Comparison of ENCODE assay signal across 25 cellular contexts in genomic region chr1:28301368-28302174, GRCh38. TPM values are rescaled to one million over a fixed set of nuclear protein-coding genes. Genes with fewer than 3 reads are reported as not detected.
DNase-seq lines count a peak whose midpoint lies in the region; ATAC-seq and TF ChIP-seq lines count a peak whose summit lies in the region.
"Had no signal": no experiment of that assay in that cellular context is flagged by ENCODE, and none has a peak within 500 bp of the region (broad histone marks: within the 10 kb centered on the region; RNA-seq: fewer than 3 reads in every experiment).

No MANE protein-coding gene starts in this region.

- H3K36me3 ChIP-seq in GM23248 (ENCODE audit: low read depth) (no peaks in the 10 kb centered on the region), mammary epithelial cell (ENCODE audit: insufficient read depth, low read length) (no peaks in the 10 kb centered on the region), heart left ventricle (no peaks in the 10 kb centered on the region)
- H3K36me3 ChIP-seq: gastroesophageal sphincter, lower lobe of right lung had no signal

- H2AFZ ChIP-seq in GM23248 (no peak overlapping the region), mammary epithelial cell (ENCODE audit: low read depth, low read length) (no peak overlapping the region)

- peak overlapping the region in 2 of 3 experiments; percentile 27 to 31 for H3K27ac Mint-ChIP-seq in nephron
- H3K27ac Mint-ChIP-seq: activated B cell treated with CpG ODN at 0.5 μM for 24 hours; activated CD4-positive, alpha-beta memory T cell treated with anti-CD3 and anti-CD28 coated beads, Interleukin-2, amount 10 ng/mL, durations not matched to agents 7 days and 5 days; stimulated activated naive B cell treated with anti-CD40 and anti-IgM and Interleukin-4, amounts not matched to agents 10 μg/mL and 1 μg/mL and 100 μg/mL, for 72 hours; T-helper 2 cell treated with Interferon-gamma antibody and Interleukin-4, amounts not matched to agents 5 μg/mL and 100 μg/mL, for 36 hours had no signal

- H3K27me3 ChIP-seq in GM23248 (replicated peaks; ENCODE audit: insufficient read depth), result no peaks in the 10 kb centered on the region
- no peaks in the 10 kb centered on the region for H3K27me3 ChIP-seq in mammary epithelial cell (ENCODE audit: insufficient read depth, low read length)
- H3K27me3 ChIP-seq in heart left ventricle, result no peaks in the 10 kb centered on the region

- POLR2A ChIA-PET in RWPE1 (lab: Yijun Ruan, JAX; ENCODE audit: low non-redundant PET), result no interaction called here

- H3K27me3 Mint-ChIP-seq in nephron (ENCODE audit: low read depth), result no peaks in the 10 kb centered on the region

- H3K27ac ChIP-seq in GM23248 (no peak overlapping the region), mammary epithelial cell (ENCODE audit: insufficient read depth, low read depth, low read length) (no peak overlapping the region), heart left ventricle (no peak overlapping the region), RWPE1 (no peak overlapping the region)
- H3K27ac ChIP-seq: C4-2B, epithelial cell of prostate, gastroesophageal sphincter, lower lobe of right lung had no signal

- no peaks in the 10 kb centered on the region for H3K9me2 ChIP-seq in GM23248 (ENCODE audit: insufficient read depth)

- H3F3A ChIP-seq in GM23248 (ENCODE audit: insufficient read depth), result peaks cover 5% of the 10 kb centered on the region; the same call in 1 of the 2 replicates

- WGBS in GM23248 (ENCODE audit: low coverage in 1 of 2, low lambda C conversion rate in 2 of 2, missing lambda C conversion rate in 2 of 2), 2 experiments, result 34 to 43% methylated on average over 7 of the region's 7 CpGs
- WGBS in mammary epithelial cell (ENCODE audit: low coverage, missing lambda C conversion rate), result 2% methylated on average over 7 of the region's 7 CpGs
- WGBS in heart left ventricle, 4 donors, result 57 to 62% (median 61%) methylated on average over 7 of the region's 7 CpGs

- no peak overlapping the region for H3K4me3 ChIP-seq in GM23248
- no peak overlapping the region for H3K4me3 ChIP-seq in mammary epithelial cell (replicated peaks in 1 of 3; ENCODE audit: insufficient read depth in 1 of 3, low read depth in 2 of 3, low read length in 3 of 3)
- no peak overlapping the region for H3K4me3 ChIP-seq in heart left ventricle
- H3K4me3 ChIP-seq: gastroesophageal sphincter, lower lobe of right lung, smooth muscle cell had no signal

- no peaks in the 10 kb centered on the region for H3K9me3 Mint-ChIP-seq in nephron
- H3K9me3 Mint-ChIP-seq: activated B cell treated with CpG ODN at 0.5 μM for 24 hours; activated CD4-positive, alpha-beta memory T cell treated with anti-CD3 and anti-CD28 coated beads, Interleukin-2, amount 10 ng/mL, durations not matched to agents 7 days and 5 days; stimulated activated naive B cell treated with anti-CD40 and anti-IgM and Interleukin-4, amounts not matched to agents 10 μg/mL and 1 μg/mL and 100 μg/mL, for 72 hours; T-helper 2 cell treated with Interferon-gamma antibody and Interleukin-4, amounts not matched to agents 5 μg/mL and 100 μg/mL, for 36 hours had no signal

- H3K4me2 ChIP-seq in GM23248 (ENCODE audit: unreplicated experiment), result no peak overlapping the region
- no peak overlapping the region for H3K4me2 ChIP-seq in mammary epithelial cell (ENCODE audit: insufficient read depth, low read depth, low read length)
- H3K4me2 ChIP-seq: smooth muscle cell had no signal

- H3K4me1 Mint-ChIP-seq in nephron, result peaks cover 9% of the 10 kb centered on the region
- H3K4me1 Mint-ChIP-seq: activated B cell treated with CpG ODN at 0.5 μM for 24 hours had no signal

- H3K9ac ChIP-seq in GM23248, result no peak overlapping the region
- H3K9ac ChIP-seq in mammary epithelial cell (ENCODE audit: insufficient read depth, low read length), result no peak overlapping the region

- CTCF ChIA-PET in mammary epithelial cell (lab: Charles Lee; ENCODE audit: low non-redundant PET), result no interaction called here
- CTCF ChIA-PET in RWPE1 (lab: Yijun Ruan, JAX), result interaction anchor here (0.6 kb wide), 1 partner anchor 30 kb away, joined by 3 read pairs; no protein-coding TSS in a partner anchor

- no TSS peak for BruUV-seq in mammary epithelial cell (replicated peaks; lab: Mats Ljungman, UMichigan)

- H3K4me3 Mint-ChIP-seq in nephron, result no peak overlapping the region
- H3K4me3 Mint-ChIP-seq: activated B cell treated with CpG ODN at 0.5 μM for 24 hours; activated CD4-positive, alpha-beta memory T cell treated with anti-CD3 and anti-CD28 coated beads, Interleukin-2, amount 10 ng/mL, durations not matched to agents 7 days and 5 days; stimulated activated naive B cell treated with anti-CD40 and anti-IgM and Interleukin-4, amounts not matched to agents 10 μg/mL and 1 μg/mL and 100 μg/mL, for 72 hours; T-helper 2 cell treated with Interferon-gamma antibody and Interleukin-4, amounts not matched to agents 5 μg/mL and 100 μg/mL, for 36 hours had no signal

- no peaks in the 10 kb centered on the region for H4K20me1 ChIP-seq in GM23248 (ENCODE audit: insufficient read depth)
- no peaks in the 10 kb centered on the region for H4K20me1 ChIP-seq in mammary epithelial cell (ENCODE audit: insufficient read depth, low read length)

- H3K9me3 ChIP-seq in GM23248 (ENCODE audit: low read depth) (no peaks in the 10 kb centered on the region), mammary epithelial cell (replicated peaks; ENCODE audit: insufficient read depth, low read length) (no peaks in the 10 kb centered on the region), heart left ventricle (no peaks in the 10 kb centered on the region)
- H3K9me3 ChIP-seq: gastroesophageal sphincter, lower lobe of right lung had no signal

- H3K36me3 Mint-ChIP-seq in nephron (ENCODE audit: low read depth), result no peaks in the 10 kb centered on the region
- H3K36me3 Mint-ChIP-seq: stimulated activated naive B cell treated with anti-CD40 and anti-IgM and Interleukin-4, amounts not matched to agents 10 μg/mL and 1 μg/mL and 100 μg/mL, for 72 hours had no signal

- intact Hi-C loops in mammary epithelial cell (cut with micrococcal nuclease), result no loop called here
- intact Hi-C loops in heart left ventricle (cut with DNase I), result no loop called here

- TF ChIP-seq POLR2A in heart left ventricle (IDR thresholded peaks at IDR 0.05), result no peak

- dilution Hi-C loops in mammary epithelial cell (cut with HindIII; ENCODE audit: low sequenced_read_pairs), result no loop called here

- H3K79me2 ChIP-seq in GM23248 (ENCODE audit: insufficient read depth) (no peaks in the 10 kb centered on the region), mammary epithelial cell (ENCODE audit: insufficient read depth, low read length) (no peaks in the 10 kb centered on the region)

- DNase-seq in GM23248 (peak; percentile 28), SK-MEL-5 (ENCODE audit: low read depth, low spot score) (peak; percentile 83), mammary epithelial cell (peak; percentile 44), pons (ENCODE audit: low spot score) (no peak), heart left ventricle (no peak), RWPE1 (ENCODE audit: low spot score) (no peak)
- DNase-seq in activated CD4-positive, alpha-beta T cell treated with anti-CD3 and anti-CD28 coated beads, Interleukin-2, amount 50 U/mL, for 48 hours, result no peak
- DNase-seq: activated B cell treated with CpG ODN at 0.5 μM for 24 hours; activated CD4-positive, alpha-beta memory T cell treated with anti-CD3 and anti-CD28 coated beads, Interleukin-2, amount 10 ng/mL, durations not matched to agents 7 days and 5 days; activated effector memory CD4-positive, alpha-beta T cell treated with anti-CD3 and anti-CD28 coated beads, Interleukin-2, amount 50 U/mL, for 16 hours; activated T-cell treated with anti-CD3 and anti-CD28 coated beads for 4 hours; GDM1; lower lobe of right lung; NCI-H1417; NCI-H2081 treated with DMSO at 0.1 percent for 48 hours; NCI-H510A; retina; RPMI8226; stimulated activated naive B cell treated with anti-CD40 and anti-IgM and Interleukin-4, amounts not matched to agents 10 μg/mL and 1 μg/mL and 100 μg/mL, for 72 hours had no signal

- no peaks in the 10 kb centered on the region; the same call in 1 of the 2 replicates for H3K4me1 ChIP-seq in GM23248 (ENCODE audit: insufficient read depth)
- H3K4me1 ChIP-seq in mammary epithelial cell (ENCODE audit: insufficient read depth, low read length), result peaks cover 3% of the 10 kb centered on the region
- no peaks in the 10 kb centered on the region for H3K4me1 ChIP-seq in heart left ventricle
- H3K4me1 ChIP-seq: gastroesophageal sphincter, lower lobe of right lung had no signal

- in situ Hi-C loops in GM23248 (cut with MboI) (no loop called here), SK-MEL-5 (cut with HindIII; ENCODE audit: low pct_unique_long_range_greater_than_20kb, low sequenced_read_pairs) (no loop called here), mammary epithelial cell (cut with MboI; ENCODE audit: low sequenced_read_pairs in 2 of 2) (no loop called here)

- TF ChIP-seq CTCF in mammary epithelial cell (conservative IDR thresholded peaks at IDR 0.05 in 1 of 2, IDR thresholded peaks at IDR 0.05 in 1 of 2; ENCODE audit: extremely low read depth in 1 of 2, insufficient read depth in 1 of 2, low read depth in 1 of 2, low read length in 2 of 2), result no peak
- no peak for TF ChIP-seq CTCF in nephron (IDR thresholded peaks at IDR 0.05; ENCODE audit: unreplicated experiment in 3 of 3)
- TF ChIP-seq CTCF in heart left ventricle (IDR thresholded peaks at IDR 0.05), result no peak
- no peak for TF ChIP-seq CTCF in RWPE1 (conservative IDR thresholded peaks at IDR 0.05; ENCODE audit: low read depth)

- no peak for ATAC-seq in heart left ventricle
- ATAC-seq: gastroesophageal sphincter; lower lobe of right lung; stimulated activated naive B cell treated with anti-CD40 and anti-IgM and Interleukin-4, amounts not matched to agents 10 μg/mL and 1 μg/mL and 100 μg/mL, for 72 hours had no signal

RNA-seq across cellular contexts. Expression of gene MED18, which starts 27.3 kb away (rescaled TPM):
- total RNA-seq in GM23248 (2014; rRNA removed; shearing (Covaris generic)), result 8.1 and 10.9 TPM in 2 replicates
- polyA plus RNA-seq in GM23248 (2016; fragmentation: Nextera tagmentation; extraction: Ambion mirVana), result 11.6 and 12.4 TPM in 2 replicates
- 14.4 and 19.0 TPM in 2 replicates for total RNA-seq in SK-MEL-5 (2014; rRNA removed; shearing (Covaris generic))
- 9.0 and 11.5 TPM in 2 replicates for polyA plus RNA-seq in SK-MEL-5 (2015; cell fraction: cytosol; rRNA removed)
- 4.6 and 16.6 TPM in 2 replicates for polyA plus RNA-seq in SK-MEL-5 (2015; cell fraction: nucleus; rRNA removed)
- total RNA-seq in mammary epithelial cell, result 10 to 100 TPM; 15.1 to 16.7 TPM
- polyA plus RNA-seq in mammary epithelial cell, result 21.5 TPM
- 89.2 TPM for polyA minus RNA-seq in mammary epithelial cell
- total RNA-seq in heart left ventricle, result 10 to 100 TPM in 6 of 9 donors, 1 to 10 TPM in 3; 7.1 to 17.2 (median 11.5) TPM
- 10 to 100 TPM; 10.7 to 14.2 TPM for polyA plus RNA-seq in heart left ventricle

RNA-seq across cellular contexts. Expression of gene SESN2, which starts 42.3 kb away (rescaled TPM):
- total RNA-seq in GM23248 (2014; rRNA removed; shearing (Covaris generic)), result 57.8 and 58.4 TPM in 2 replicates
- polyA plus RNA-seq in GM23248 (2016; fragmentation: Nextera tagmentation; extraction: Ambion mirVana) (34.3 and 34.5 TPM in 2 replicates), mammary epithelial cell (21.5 TPM), heart left ventricle (1 to 10 TPM; 2.1 to 8.8 TPM)
- total RNA-seq in SK-MEL-5 (2014; rRNA removed; shearing (Covaris generic)), result 33.5 and 43.1 TPM in 2 replicates
- polyA plus RNA-seq in SK-MEL-5 (2015; cell fraction: cytosol; rRNA removed), result 89.7 and 99.2 TPM in 2 replicates
- 63.3 and 64.8 TPM in 2 replicates for polyA plus RNA-seq in SK-MEL-5 (2015; cell fraction: nucleus; rRNA removed)
- total RNA-seq in mammary epithelial cell (10 to 100 TPM; 83.0 to 98.5 TPM), heart left ventricle (1 to 10 TPM; 2.4 to 6.4 (median 4.7) TPM)
- 23.6 TPM for polyA minus RNA-seq in mammary epithelial cell

Comparison
In these comparisons a context has a peak if more than half of its experiments do, and no peak if none do; other contexts are left out.
1. DNase-seq: peak in GM23248 (single experiment), SK-MEL-5 (single experiment) and mammary epithelial cell (single experiment); none in pons (single experiment), heart left ventricle (0 of 5), RWPE1 (single experiment) and activated CD4-positive, alpha-beta T cell treated with anti-CD3 and anti-CD28 coated beads, Interleukin-2, amount 50 U/mL, for 48 hours (0 of 2).